In the genomic region with DNA sequence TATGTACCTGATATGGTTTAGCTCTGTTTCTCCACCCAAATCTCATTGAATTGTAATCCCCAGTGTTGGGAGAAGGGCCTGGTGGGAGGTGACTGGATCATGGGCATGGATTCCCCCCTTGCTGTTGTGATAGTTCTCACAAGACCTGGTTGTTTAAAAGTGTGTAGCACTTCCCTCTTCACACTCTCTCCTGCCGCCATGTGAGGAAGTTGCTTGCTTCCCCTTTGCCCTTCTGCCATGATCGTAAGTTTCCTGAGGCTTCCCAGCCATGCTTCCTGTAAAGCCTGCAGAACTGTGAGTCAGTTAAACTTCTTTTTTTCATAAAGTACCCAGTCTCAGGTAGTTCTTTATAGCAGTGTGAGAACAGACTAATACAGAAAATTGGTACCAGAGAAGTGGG, we compare ENCODE assay signal across 17 cellular contexts.
DNase-seq lines count a peak whose midpoint lies in the region; ATAC-seq and TF ChIP-seq lines count a peak whose summit lies in the region.
"Had no signal": no experiment of that assay in that cellular context is flagged by ENCODE, and none has a peak within 500 bp of the region (broad histone marks: within the 10 kb centered on the region; RNA-seq: fewer than 3 reads in every experiment).

No MANE protein-coding gene starts in this region.

- no peaks in the 10 kb centered on the region for H4K20me1 ChIP-seq in BLaER1 treated with 17β-estradiol and CSF1 and Interleukin-3, amounts not matched to agents 10 nM and 100 nM

- no peaks in the 10 kb centered on the region for H3K27me3 ChIP-seq in BLaER1 treated with 17β-estradiol and CSF1 and Interleukin-3, amounts not matched to agents 10 nM and 100 nM
- H3K27me3 ChIP-seq: BE2C, MG63 had no signal

- peaks cover 31% of the 10 kb centered on the region for H3K36me3 Mint-ChIP-seq in endothelial cell (ENCODE audit: low read depth, unreplicated experiment)

- peaks cover 40 to 73% (median 50%) of the 10 kb centered on the region in 11 experiments for H3K9me3 ChIP-seq in BLaER1 treated with 17β-estradiol and CSF1 and Interleukin-3, amounts not matched to agents 10 nM and 100 nM (replicated peaks in 1 of 11)
- H3K9me3 ChIP-seq: BE2C had no signal

- no peak for ATAC-seq in HG03460 (IDR thresholded peaks at IDR 0.05; ENCODE audit: unreplicated experiment)
- no peak for ATAC-seq in GM18907 (IDR thresholded peaks at IDR 0.05; ENCODE audit: unreplicated experiment)
- no peak for ATAC-seq in HG02763 (IDR thresholded peaks at IDR 0.05; ENCODE audit: unreplicated experiment)
- ATAC-seq: Panc1, SK-N-SH treated with all-trans-retinoic acid at 6 μM for 48 hours had no signal

- DNase-seq in GF-D8 (lab: John Stamatoyannopoulos, UW) (peak; percentile 45), SKM-1 (lab: John Stamatoyannopoulos, UW; ENCODE audit: unreplicated experiment) (peak; percentile 5), endothelial cell (ENCODE audit: low spot score) (no peak)
- DNase-seq: ACHN, BE2C, MG63, NCI-H1436, NCI-H2081 treated with DMSO at 0.1 percent for 48 hours, NCI-H526 treated with DMSO at 0.1 percent for 48 hours, SHP77 had no signal

- no peak overlapping the region for H3K4me3 Mint-ChIP-seq in endothelial cell (ENCODE audit: unreplicated experiment)

- peaks cover 7% of the 10 kb centered on the region for H3K4me1 Mint-ChIP-seq in endothelial cell (ENCODE audit: unreplicated experiment)

- peak overlapping the region; percentile 39 for H3K27ac Mint-ChIP-seq in endothelial cell (ENCODE audit: unreplicated experiment)

- no peak overlapping the region for H3K4me3 ChIP-seq in BLaER1 treated with 17β-estradiol and CSF1 and Interleukin-3, amounts not matched to agents 10 nM and 100 nM
- H3K4me3 ChIP-seq: MG63 had no signal

- TF ChIP-seq CTCF in endothelial cell (IDR thresholded peaks at IDR 0.05; ENCODE audit: unreplicated experiment): no peak

- H3K36me3 ChIP-seq in BLaER1 treated with 17β-estradiol and CSF1 and Interleukin-3, amounts not matched to agents 10 nM and 100 nM: peaks cover 12 to 32% (median 20%) of the 10 kb centered on the region in 11 experiments; a peak in 21 of 22 replicates
- H3K36me3 ChIP-seq: BE2C had no signal

- H3K27me3 Mint-ChIP-seq in endothelial cell (ENCODE audit: unreplicated experiment): peaks cover 3% of the 10 kb centered on the region

- H3K27ac ChIP-seq in BLaER1 treated with 17β-estradiol and CSF1 and Interleukin-3, amounts not matched to agents 10 nM and 100 nM: peak overlapping the region in 4 of 11 experiments; percentile 30 to 45 (median 38); a peak in 5 of 22 replicates
- H3K27ac ChIP-seq: KMS-11 had no signal

- no peak overlapping the region for H3K9ac ChIP-seq in BLaER1 treated with 17β-estradiol and CSF1 and Interleukin-3, amounts not matched to agents 10 nM and 100 nM
- H3K9ac ChIP-seq: KMS-11 had no signal

- peaks cover 0 to 46% (median 15%) of the 10 kb centered on the region in 10 experiments; a peak in 13 of 20 replicates for H3K4me1 ChIP-seq in BLaER1 treated with 17β-estradiol and CSF1 and Interleukin-3, amounts not matched to agents 10 nM and 100 nM
- H3K4me1 ChIP-seq: BE2C had no signal

- H3K9me3 Mint-ChIP-seq in endothelial cell (ENCODE audit: unreplicated experiment): peaks cover 10% of the 10 kb centered on the region

- peak overlapping the region in 6 of 11 experiments; percentile 5 to 67 (median 40); a peak in 8 of 22 replicates for H3K4me2 ChIP-seq in BLaER1 treated with 17β-estradiol and CSF1 and Interleukin-3, amounts not matched to agents 10 nM and 100 nM
- H3K4me2 ChIP-seq: KMS-11 had no signal
